In the genomic region with DNA sequence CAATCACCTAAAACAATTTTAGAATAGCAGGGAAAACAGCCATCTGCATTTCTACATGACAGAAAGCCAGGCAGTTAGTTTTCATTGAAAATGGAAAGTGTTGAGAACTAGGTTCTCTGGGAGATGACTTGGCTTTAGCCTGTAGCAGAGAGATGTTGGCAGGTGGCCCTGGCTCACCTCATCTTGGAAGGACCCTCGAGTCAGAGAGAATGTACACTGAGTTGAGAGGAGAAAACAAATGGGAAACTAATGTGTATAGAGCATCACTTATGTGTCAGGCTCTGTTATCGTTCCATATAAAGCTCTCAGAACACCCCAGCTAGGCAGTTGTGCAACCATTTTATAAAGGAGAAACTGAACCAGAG, we compare ENCODE assay signal across 11 cellular contexts. TPM values are rescaled to one million over a fixed set of nuclear protein-coding genes. Genes with fewer than 3 reads are reported as not detected.
A peak's percentile ranks its signal among the peaks of the same experiment; 100 is the strongest.
DNase-seq lines count a peak whose midpoint lies in the region; ATAC-seq and TF ChIP-seq lines count a peak whose summit lies in the region.
"Had no signal": no experiment of that assay in that cellular context is flagged by ENCODE, and none has a peak within 500 bp of the region (broad histone marks: within the 10 kb centered on the region; RNA-seq: fewer than 3 reads in every experiment).

No MANE protein-coding gene starts in this region.

- no peak for TF ChIP-seq POLR2A in Peyer's patch (IDR thresholded peaks at IDR 0.05)

- ATAC-seq in heart right ventricle: no peak
- no peak for ATAC-seq in stimulated activated naive B cell treated with anti-CD40 and anti-IgM and Interleukin-4, amounts not matched to agents 10 μg/mL and 1 μg/mL and 100 μg/mL, for 72 hours (replicated peaks)

- H3K79me2 ChIP-seq in MM.1S (ENCODE audit: low read length): peaks cover 81% of the 10 kb centered on the region

- H3K9me3 Mint-ChIP-seq in stimulated activated naive B cell treated with anti-CD40 and anti-IgM and Interleukin-4, amounts not matched to agents 10 μg/mL and 1 μg/mL and 100 μg/mL, for 72 hours: peaks cover 2 to 7% of the 10 kb centered on the region in 2 donors

- H3K27me3 ChIP-seq in Peyer's patch (no peaks in the 10 kb centered on the region), heart right ventricle (no peaks in the 10 kb centered on the region), MM.1S (replicated peaks; ENCODE audit: insufficient read depth, low read length) (no peaks in the 10 kb centered on the region)

- peaks cover 47 to 86% of the 10 kb centered on the region in 2 donors for H3K36me3 Mint-ChIP-seq in stimulated activated naive B cell treated with anti-CD40 and anti-IgM and Interleukin-4, amounts not matched to agents 10 μg/mL and 1 μg/mL and 100 μg/mL, for 72 hours

- H3K36me3 ChIP-seq in Peyer's patch (peaks cover 0 to 13% (median 0%) of the 10 kb centered on the region in 3 donors), heart right ventricle (peaks cover 0 to 43% (median 0%) of the 10 kb centered on the region in 9 donors), MM.1S (replicated peaks; ENCODE audit: insufficient read depth, low read length) (no peaks in the 10 kb centered on the region)

- H3K27ac Mint-ChIP-seq in stimulated activated naive B cell treated with anti-CD40 and anti-IgM and Interleukin-4, amounts not matched to agents 10 μg/mL and 1 μg/mL and 100 μg/mL, for 72 hours: peak overlapping the region; percentile 51

- H3K4me3 ChIP-seq in Peyer's patch (no peak overlapping the region), heart right ventricle (no peak overlapping the region), MM.1S (ENCODE audit: low read length) (no peak overlapping the region)

- intact Hi-C loops in heart right ventricle (cut with DNase I): loop anchor here in 3 of 10 donors (10.0 kb wide), 2 partner anchors 49 to 51 kb away; partner anchors contain the start of gene SUSD6 (in 1 of the 3)

- H2AFZ ChIP-seq in MM.1S (ENCODE audit: low read length): no peak overlapping the region

- no peaks in the 10 kb centered on the region for H3K9me2 ChIP-seq in MM.1S (replicated peaks; ENCODE audit: insufficient read depth, low read length)

- H4K20me1 ChIP-seq in MM.1S (ENCODE audit: insufficient read depth, low read length): no peaks in the 10 kb centered on the region

- peaks cover 0 to 44% (median 21%) of the 10 kb centered on the region in 4 donors for H3K4me1 ChIP-seq in Peyer's patch
- peaks cover 19 to 100% (median 87%) of the 10 kb centered on the region in 9 donors for H3K4me1 ChIP-seq in heart right ventricle
- peaks cover 3% of the 10 kb centered on the region; the same call in 1 of the 2 replicates for H3K4me1 ChIP-seq in MM.1S (ENCODE audit: low read length)

- no peak for TF ChIP-seq CTCF in Peyer's patch (IDR thresholded peaks at IDR 0.05)
- no peak for TF ChIP-seq CTCF in heart right ventricle (IDR thresholded peaks at IDR 0.05)
- TF ChIP-seq CTCF in MM.1S (IDR thresholded peaks at IDR 0.05; ENCODE audit: low read length): no peak

- H3K9me3 ChIP-seq in Peyer's patch (no peaks in the 10 kb centered on the region), heart right ventricle (no peaks in the 10 kb centered on the region), MM.1S (replicated peaks; ENCODE audit: insufficient read depth, low read length) (no peaks in the 10 kb centered on the region)

- DNase-seq in NCI-H446 (lab: John Stamatoyannopoulos, UW): peak; percentile 40 to 41
- DNase-seq in NCI-H446 treated with DMSO at 0.1 percent for 48 hours (lab: John Stamatoyannopoulos, UW): no peak
- DNase-seq in Peyer's patch: no peak
- DNase-seq in heart right ventricle: no peak
- no peak for DNase-seq in stimulated activated naive B cell treated with anti-CD40 and anti-IgM and Interleukin-4, amounts not matched to agents 10 μg/mL and 1 μg/mL and 100 μg/mL, for 72 hours
- no peak for DNase-seq in DMS 273 (lab: John Stamatoyannopoulos, UW; ENCODE audit: unreplicated experiment)
- DNase-seq in MM.1S: no peak
- no peak for DNase-seq in NCI-H345 (lab: John Stamatoyannopoulos, UW)
- DNase-seq: ACHN; activated effector memory CD4-positive, alpha-beta T cell treated with anti-CD3 and anti-CD28 coated beads, Interleukin-2, amount 50 U/mL, for 16 hours; NCI-H1694 had no signal

- peaks cover 60 to 93% of the 10 kb centered on the region in 2 donors for H3K4me1 Mint-ChIP-seq in stimulated activated naive B cell treated with anti-CD40 and anti-IgM and Interleukin-4, amounts not matched to agents 10 μg/mL and 1 μg/mL and 100 μg/mL, for 72 hours

- no peak overlapping the region for H3K4me3 Mint-ChIP-seq in stimulated activated naive B cell treated with anti-CD40 and anti-IgM and Interleukin-4, amounts not matched to agents 10 μg/mL and 1 μg/mL and 100 μg/mL, for 72 hours

- 28 to 44% methylated on average over 2 of the region's 2 CpGs for WGBS in heart right ventricle, 2 donors

- H3K4me2 ChIP-seq in MM.1S (ENCODE audit: low read depth, low read length): no peak overlapping the region

- H3K27ac ChIP-seq in Peyer's patch: peak overlapping the region in 3 of 4 donors; percentile 32 to 49 (median 36)
- peak overlapping the region in 8 of 10 donors; percentile 30 to 76 (median 48) for H3K27ac ChIP-seq in heart right ventricle
- no peak overlapping the region for H3K27ac ChIP-seq in MM.1S (ENCODE audit: low read length)

- no peaks in the 10 kb centered on the region for H3F3A ChIP-seq in MM.1S (ENCODE audit: insufficient read depth, low read length)

- H3K27me3 Mint-ChIP-seq in stimulated activated naive B cell treated with anti-CD40 and anti-IgM and Interleukin-4, amounts not matched to agents 10 μg/mL and 1 μg/mL and 100 μg/mL, for 72 hours: no peaks in the 10 kb centered on the region

- no peak overlapping the region for H3K9ac ChIP-seq in MM.1S (ENCODE audit: low read length)

RNA-seq across cellular contexts. Expression of gene SUSD6, which starts 51.9 kb away (rescaled TPM):
- total RNA-seq in Peyer's patch (100 to 1,000 TPM in 3 of 4 donors, 10 to 100 TPM in 1; 33.8 to 125 (median 113) TPM), heart right ventricle (10 to 100 TPM; 18.0 to 46.3 (median 25.5) TPM)
- 1 to 10 TPM; 5.9 to 8.4 TPM for polyA plus RNA-seq in heart right ventricle

Comparison
In these comparisons a context has a peak if more than half of its experiments do, and no peak if none do; other contexts are left out.
1. DNase-seq: peak in NCI-H446 (2 of 2); none in NCI-H446 treated with DMSO at 0.1 percent for 48 hours (single experiment), Peyer's patch (0 of 3), heart right ventricle (0 of 2), stimulated activated naive B cell treated with anti-CD40 and anti-IgM and Interleukin-4, amounts not matched to agents 10 μg/mL and 1 μg/mL and 100 μg/mL, for 72 hours (single experiment), DMS 273 (single experiment), MM.1S (single experiment) and NCI-H345 (single experiment).